In the genomic region with DNA sequence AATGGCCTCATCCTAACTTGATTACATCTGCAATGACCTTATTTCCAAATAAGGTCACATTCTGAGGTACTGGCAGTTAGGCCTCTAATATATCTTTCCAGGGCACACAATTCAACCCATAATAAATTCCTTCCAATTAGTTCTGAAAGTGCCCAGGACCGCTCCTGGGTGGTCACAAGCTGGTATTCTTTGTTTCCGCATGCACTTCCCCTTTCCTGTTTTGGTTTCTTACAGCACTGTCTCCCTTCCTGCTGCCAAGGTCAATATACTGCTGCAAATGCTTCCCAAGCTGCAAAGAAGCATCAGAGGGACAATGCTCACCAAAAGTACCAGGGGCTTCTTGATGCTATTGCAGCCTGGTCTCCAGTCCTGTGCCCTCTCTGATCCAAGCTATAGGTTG, we compare ENCODE assay signal across 15 cellular contexts. TPM values are rescaled to one million over a fixed set of nuclear protein-coding genes. Genes with fewer than 3 reads are reported as not detected.
"Had no signal": no experiment of that assay in that cellular context is flagged by ENCODE, and none has a peak within 500 bp of the region (broad histone marks: within the 10 kb centered on the region; RNA-seq: fewer than 3 reads in every experiment).

No MANE protein-coding gene starts in this region.

- H3K9me3 Mint-ChIP-seq: activated naive CD8-positive, alpha-beta T cell treated with anti-CD3 and anti-CD28 coated beads, Interleukin-2, amount 10 ng/mL, durations not matched to agents 7 days and 5 days; naive thymus-derived CD8-positive, alpha-beta T cell; stimulated activated naive B cell treated with anti-CD40 and anti-IgM and Interleukin-4, amounts not matched to agents 10 μg/mL and 1 μg/mL and 100 μg/mL, for 72 hours had no signal

- DNase-seq: activated effector memory CD4-positive, alpha-beta T cell treated with Interleukin-2 at 50 U/mL for 16 hours; activated naive CD8-positive, alpha-beta T cell treated with anti-CD3 and anti-CD28 coated beads, Interleukin-2, amount 10 ng/mL, durations not matched to agents 7 days and 5 days; anterior cingulate cortex; foreskin melanocyte; heart right ventricle; mammary epithelial cell; mucosa of descending colon; naive thymus-derived CD8-positive, alpha-beta T cell; stimulated activated CD4-positive, alpha-beta T cell treated with anti-CD3 and anti-CD28 coated beads, Interleukin-2, amount 100 ng/mL, for 24 hours; stimulated activated naive B cell treated with anti-CD40 and anti-IgM and Interleukin-4, amounts not matched to agents 10 μg/mL and 1 μg/mL and 100 μg/mL, for 72 hours; trophoblast cell had no signal

- H3K27ac Mint-ChIP-seq: activated naive CD8-positive, alpha-beta T cell treated with anti-CD3 and anti-CD28 coated beads, Interleukin-2, amount 10 ng/mL, durations not matched to agents 7 days and 5 days; naive thymus-derived CD8-positive, alpha-beta T cell; progenitor cell of endocrine pancreas; stimulated activated naive B cell treated with anti-CD40 and anti-IgM and Interleukin-4, amounts not matched to agents 10 μg/mL and 1 μg/mL and 100 μg/mL, for 72 hours had no signal

- H3K9me3 ChIP-seq: heart right ventricle, mucosa of descending colon had no signal

- H3K36me3 Mint-ChIP-seq: activated naive CD8-positive, alpha-beta T cell treated with anti-CD3 and anti-CD28 coated beads, Interleukin-2, amount 10 ng/mL, durations not matched to agents 7 days and 5 days; naive thymus-derived CD8-positive, alpha-beta T cell; stimulated activated naive B cell treated with anti-CD40 and anti-IgM and Interleukin-4, amounts not matched to agents 10 μg/mL and 1 μg/mL and 100 μg/mL, for 72 hours had no signal

- H3K4me1 Mint-ChIP-seq: activated naive CD8-positive, alpha-beta T cell treated with anti-CD3 and anti-CD28 coated beads, Interleukin-2, amount 10 ng/mL, durations not matched to agents 7 days and 5 days; naive thymus-derived CD8-positive, alpha-beta T cell; stimulated activated naive B cell treated with anti-CD40 and anti-IgM and Interleukin-4, amounts not matched to agents 10 μg/mL and 1 μg/mL and 100 μg/mL, for 72 hours had no signal

- ATAC-seq: activated CD4-positive, CD25-positive, alpha-beta regulatory T cell treated with anti-CD3 and anti-CD28 coated beads, Interleukin-2, amount 50 U/mL, for 24 hours; mucosa of descending colon; naive thymus-derived CD8-positive, alpha-beta T cell; sciatic nerve; stimulated activated naive B cell treated with anti-CD40 and anti-IgM and Interleukin-4, amounts not matched to agents 10 μg/mL and 1 μg/mL and 100 μg/mL, for 72 hours had no signal

- H3K4me3 Mint-ChIP-seq: activated naive CD8-positive, alpha-beta T cell treated with anti-CD3 and anti-CD28 coated beads, Interleukin-2, amount 10 ng/mL, durations not matched to agents 7 days and 5 days; naive thymus-derived CD8-positive, alpha-beta T cell; stimulated activated naive B cell treated with anti-CD40 and anti-IgM and Interleukin-4, amounts not matched to agents 10 μg/mL and 1 μg/mL and 100 μg/mL, for 72 hours had no signal

- H3K27me3 Mint-ChIP-seq: activated naive CD8-positive, alpha-beta T cell treated with anti-CD3 and anti-CD28 coated beads, Interleukin-2, amount 10 ng/mL, durations not matched to agents 7 days and 5 days; naive thymus-derived CD8-positive, alpha-beta T cell; progenitor cell of endocrine pancreas; stimulated activated naive B cell treated with anti-CD40 and anti-IgM and Interleukin-4, amounts not matched to agents 10 μg/mL and 1 μg/mL and 100 μg/mL, for 72 hours had no signal

- H3K27ac ChIP-seq: heart right ventricle had no signal

- H3K36me3 ChIP-seq: heart right ventricle had no signal

- H3K27me3 ChIP-seq: heart right ventricle had no signal

- H3K4me3 ChIP-seq: heart right ventricle, mucosa of descending colon had no signal

RNA-seq across cellular contexts. Expression of gene OVAAL, which starts 59.0 kb away (rescaled TPM):
- total RNA-seq: activated naive CD8-positive, alpha-beta T cell treated with anti-CD3 and anti-CD28 coated beads, Interleukin-2, amount 10 ng/mL, durations not matched to agents 7 days and 5 days; mucosa of descending colon; naive thymus-derived CD8-positive, alpha-beta T cell; progenitor cell of endocrine pancreas; sciatic nerve; T-helper 2 cell treated with Interferon-gamma antibody and Interleukin-4, amounts not matched to agents 100 ng/mL and 5 ng/mL, for 36 hours had no signal
- polyA plus RNA-seq: naive thymus-derived CD8-positive, alpha-beta T cell had no signal
